In genomic region chr3:116000315-116000714, GRCh38 we compare ENCODE assay signal across 8 cellular contexts.
DNase-seq lines count a peak whose midpoint lies in the region; ATAC-seq and TF ChIP-seq lines count a peak whose summit lies in the region.

No MANE protein-coding gene starts in this region.

- H3K9me3 ChIP-seq in CD8-positive, alpha-beta memory T cell (ENCODE audit: low read length): no peaks in the 10 kb centered on the region

- POLR2A ChIA-PET in CD8-positive, alpha-beta memory T cell (lab: Charles Lee): no interaction called here

- no peak overlapping the region for H3K4me2 ChIP-seq in KMS-11

- TF ChIP-seq CTCF in KMS-11 (conservative IDR thresholded peaks at IDR 0.05; ENCODE audit: low read depth, low read length) (no peak), fibroblast of the aortic adventitia (IDR thresholded peaks at IDR 0.05; ENCODE audit: insufficient read depth, low read length) (no peak)

- H3K27me3 Mint-ChIP-seq in CD8-positive, alpha-beta memory T cell: no peaks in the 10 kb centered on the region

- no peak overlapping the region for H3K4me3 ChIP-seq in KMS-11 (IDR thresholded peaks at IDR 0.05; ENCODE audit: insufficient read depth, low read depth, low read length)
- H3K4me3 ChIP-seq in fibroblast of the aortic adventitia (ENCODE audit: low read depth, low read length): no peak overlapping the region
- no peak overlapping the region for H3K4me3 ChIP-seq in CD8-positive, alpha-beta memory T cell (ENCODE audit: low read length)

- ATAC-seq in GM21786 (IDR thresholded peaks at IDR 0.05; ENCODE audit: unreplicated experiment): peak; percentile 90

- no peak overlapping the region for H3K9ac ChIP-seq in KMS-11

- H3K27ac ChIP-seq in KMS-11: no peak overlapping the region
- no peak overlapping the region for H3K27ac ChIP-seq in CD8-positive, alpha-beta memory T cell (ENCODE audit: low read depth, low read length)
- no peak overlapping the region for H3K27ac ChIP-seq in substantia nigra (ENCODE audit: low read depth, low read length, poor library complexity, severe bottlenecking)

- no peak overlapping the region for H3K4me3 Mint-ChIP-seq in CD8-positive, alpha-beta memory T cell

- H2AFZ ChIP-seq in KMS-11 (ENCODE audit: low read depth): peak overlapping the region; percentile 3; the same call in 1 of the 2 replicates

- DNase-seq in ELR (ENCODE audit: low read depth) (peak; percentile 99), fibroblast of the aortic adventitia (ENCODE audit: low read depth) (peak; percentile 94), MV-4-11 (lab: John Stamatoyannopoulos, UW) (no peak), middle frontal gyrus (ENCODE audit: extremely low spot score, low spot score) (no peak), substantia nigra (lab: John Stamatoyannopoulos, UW) (no peak)
- no peak for DNase-seq in CD8-positive, alpha-beta memory T cell

- no peaks in the 10 kb centered on the region for H3K9me3 Mint-ChIP-seq in CD8-positive, alpha-beta memory T cell

- H4K20me1 ChIP-seq in KMS-11 (ENCODE audit: insufficient read depth): no peaks in the 10 kb centered on the region

- H3K79me2 ChIP-seq in KMS-11 (ENCODE audit: insufficient read depth, low read depth): no peaks in the 10 kb centered on the region

- CTCF ChIA-PET in CD8-positive, alpha-beta memory T cell (lab: Charles Lee): no interaction called here

- H3K27ac Mint-ChIP-seq in CD8-positive, alpha-beta memory T cell: no peak overlapping the region

- H3K36me3 ChIP-seq in KMS-11 (ENCODE audit: insufficient read depth): no peaks in the 10 kb centered on the region
- no peaks in the 10 kb centered on the region for H3K36me3 ChIP-seq in CD8-positive, alpha-beta memory T cell (ENCODE audit: insufficient read depth, low read length)

- no peaks in the 10 kb centered on the region for H3K27me3 ChIP-seq in KMS-11 (ENCODE audit: insufficient read depth, low read depth)
- H3K27me3 ChIP-seq in CD8-positive, alpha-beta memory T cell (ENCODE audit: insufficient read depth, low read length, poor library complexity, severe bottlenecking): no peaks in the 10 kb centered on the region

- H3K4me1 ChIP-seq in KMS-11 (ENCODE audit: low read depth, poor library complexity, severe bottlenecking): peaks cover 8% of the 10 kb centered on the region
- H3K4me1 ChIP-seq in CD8-positive, alpha-beta memory T cell (ENCODE audit: insufficient read depth, low read length): no peaks in the 10 kb centered on the region

- H3K4me1 Mint-ChIP-seq in CD8-positive, alpha-beta memory T cell: no peaks in the 10 kb centered on the region

- no peaks in the 10 kb centered on the region for H3K36me3 Mint-ChIP-seq in CD8-positive, alpha-beta memory T cell

Comparison
In these comparisons a context has a peak if more than half of its experiments do, and no peak if none do; other contexts are left out.
1. DNase-seq: peak in ELR (single experiment) and fibroblast of the aortic adventitia (single experiment); none in CD8-positive, alpha-beta memory T cell (0 of 5), MV-4-11 (single experiment), middle frontal gyrus (single experiment) and substantia nigra (0 of 49).